1 cellular context compared by ENCODE assay signal in the genomic region with DNA sequence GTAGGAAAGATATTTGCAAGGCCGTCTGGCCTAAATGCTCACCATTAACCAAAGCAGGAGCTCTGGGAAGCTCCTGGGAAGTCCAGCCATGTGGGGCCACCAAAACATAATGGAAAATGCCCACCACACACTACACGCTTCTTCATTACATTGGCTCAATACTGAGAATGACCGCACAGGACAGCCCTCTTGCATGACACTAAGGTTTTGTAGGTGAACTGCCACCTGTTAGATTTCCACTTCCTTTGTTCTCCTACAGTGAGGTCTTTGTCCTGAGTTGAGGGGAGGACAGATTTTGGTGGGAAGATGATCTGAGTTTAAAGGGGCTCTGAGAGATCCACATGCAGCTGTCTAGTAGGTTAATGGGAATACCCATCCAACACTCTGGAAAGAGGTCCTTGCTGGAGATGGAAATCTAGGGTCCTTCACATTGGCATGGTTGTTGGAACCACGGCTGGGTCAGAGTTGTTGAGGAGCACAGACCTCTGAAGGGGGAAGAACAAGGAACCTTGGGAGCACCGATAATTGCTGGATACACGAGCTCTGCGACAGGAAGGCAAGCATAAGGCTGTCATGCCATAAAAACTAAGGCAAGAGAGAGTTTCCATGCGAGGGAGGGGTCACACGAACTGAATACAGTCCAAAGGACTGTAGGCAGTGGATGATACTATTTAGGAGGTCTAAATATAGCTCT.
TF ChIP-seq lines count a peak whose summit lies in the region.

No MANE protein-coding gene starts in this region.

TF ChIP-seq in HEK293, 187 proteins besides CTCF, POLR2A, EP300 and RAD21:
- peak; percentile 81 for TF ChIP-seq SCRT2 (tag by site-specific recombination; IDR thresholded peaks at IDR 0.05)
- no peak for TF ChIP-seq ZNF792 (tag by site-specific recombination; IDR thresholded peaks at IDR 0.05)
